Comparison of ENCODE assay signal across 7 cellular contexts in genomic region chr6:127518710-127519468, GRCh38.
DNase-seq lines count a peak whose midpoint lies in the region; ATAC-seq, FAIRE-seq and TF ChIP-seq lines count a peak whose summit lies in the region.

MTCL3 (minus strand) TSS chr6:127519335.

- CTCF ChIA-PET in Panc1 (lab: Charles Lee), result interaction anchor here (1.0 kb wide), 1 partner anchor 19 kb away, joined by 3 read pairs; no protein-coding TSS in a partner anchor

- H3K36me3 Mint-ChIP-seq in astrocyte (ENCODE audit: low read depth, unreplicated experiment), result no peaks in the 10 kb centered on the region
- peaks cover 13% of the 10 kb centered on the region for H3K36me3 Mint-ChIP-seq in stimulated activated effector memory CD8-positive, alpha-beta T cell treated with anti-CD3 and anti-CD28 coated beads, Interleukin-12 subunit alpha, Interleukin-12 subunit beta, amount 100 ng/mL, for 72 hours

- peak within 1 kb of the TSS; percentile 81 for H2AFZ ChIP-seq in astrocyte (ENCODE audit: low read depth, low read length)

- peak within 1 kb of the TSS; percentile 86 for H3K4me2 ChIP-seq in astrocyte (ENCODE audit: low read length)

- H3K4me1 Mint-ChIP-seq in astrocyte (ENCODE audit: low read depth, unreplicated experiment), result peaks cover 20% of the 10 kb centered on the region
- H3K4me1 Mint-ChIP-seq in stimulated activated effector memory CD8-positive, alpha-beta T cell treated with anti-CD3 and anti-CD28 coated beads, Interleukin-12 subunit alpha, Interleukin-12 subunit beta, amount 100 ng/mL, for 72 hours, result peaks cover 33% of the 10 kb centered on the region

- peak within 1 kb of the TSS; percentile 96 for H3K4me3 Mint-ChIP-seq in astrocyte (ENCODE audit: unreplicated experiment)
- H3K4me3 Mint-ChIP-seq in stimulated activated effector memory CD8-positive, alpha-beta T cell treated with anti-CD3 and anti-CD28 coated beads, Interleukin-12 subunit alpha, Interleukin-12 subunit beta, amount 100 ng/mL, for 72 hours, result peak within 1 kb of the TSS; percentile 68

- ATAC-seq in Panc1, result no peak
- ATAC-seq in stimulated activated effector memory CD8-positive, alpha-beta T cell treated with anti-CD3 and anti-CD28 coated beads, Interleukin-12 subunit alpha, Interleukin-12 subunit beta, amount 100 ng/mL, for 72 hours, result peak; percentile 22

- DNase-seq in HT1080 (ENCODE audit: low read depth) (peak; percentile 45), Panc1 (ENCODE audit: low read depth, low spot score) (no peak), astrocyte (ENCODE audit: low read depth) (peak; percentile 82), kidney tubule cell (ENCODE audit: low spot score) (peak; percentile 98), COLO829 (ENCODE audit: low spot score) (no peak), ovary (no peak)
- peak; percentile 24 to 69 for DNase-seq in stimulated activated effector memory CD8-positive, alpha-beta T cell treated with anti-CD3 and anti-CD28 coated beads, Interleukin-12 subunit alpha, Interleukin-12 subunit beta, amount 100 ng/mL, for 72 hours (ENCODE audit: low spot score in 2 of 2)

- in situ Hi-C loops in Panc1 (cut with HindIII; ENCODE audit: low pct_unique_long_range_greater_than_20kb, low sequenced_read_pairs), result no loop called here

- peaks cover 2% of the 10 kb centered on the region for H3K9me3 Mint-ChIP-seq in astrocyte (ENCODE audit: unreplicated experiment)
- no peaks in the 10 kb centered on the region for H3K9me3 Mint-ChIP-seq in stimulated activated effector memory CD8-positive, alpha-beta T cell treated with anti-CD3 and anti-CD28 coated beads, Interleukin-12 subunit alpha, Interleukin-12 subunit beta, amount 100 ng/mL, for 72 hours

- peak within 1 kb of the TSS; percentile 79 for H3K27ac Mint-ChIP-seq in astrocyte (ENCODE audit: unreplicated experiment)
- peak within 1 kb of the TSS; percentile 5 for H3K27ac Mint-ChIP-seq in stimulated activated effector memory CD8-positive, alpha-beta T cell treated with anti-CD3 and anti-CD28 coated beads, Interleukin-12 subunit alpha, Interleukin-12 subunit beta, amount 100 ng/mL, for 72 hours

- no peak for TF ChIP-seq EP300 in ovary (IDR thresholded peaks at IDR 0.05)

- H4K20me1 ChIP-seq in astrocyte (ENCODE audit: insufficient read depth, low read length), result peaks cover 13% of the 10 kb centered on the region

- WGBS in ovary, 3 donors, result 4 to 5% (median 5%) methylated on average over 42 of the region's 42 CpGs

- H3K4me1 ChIP-seq in Panc1 (ENCODE audit: control insufficient read depth, insufficient read depth, low read length), result no peaks in the 10 kb centered on the region; the same call in 1 of the 2 replicates
- H3K4me1 ChIP-seq in astrocyte (ENCODE audit: insufficient read depth, low read length), result peaks cover 12% of the 10 kb centered on the region
- peaks cover 12% of the 10 kb centered on the region for H3K4me1 ChIP-seq in ovary (ENCODE audit: insufficient read depth)

- H3K27me3 ChIP-seq in Panc1 (ENCODE audit: control insufficient read depth, insufficient read depth, low read length), result peaks cover 17% of the 10 kb centered on the region
- H3K27me3 ChIP-seq in astrocyte (ENCODE audit: insufficient read depth, low read length), result no peaks in the 10 kb centered on the region
- no peaks in the 10 kb centered on the region for H3K27me3 ChIP-seq in ovary

- POLR2A ChIA-PET in Panc1 (lab: Charles Lee), result no interaction called here

- H3K4me3 ChIP-seq in Panc1 (ENCODE audit: low read depth in 2 of 2, low read length in 2 of 2) (peak within 1 kb of the TSS; percentile 20 to 26; a peak in 2 of 4 replicates), astrocyte (ENCODE audit: insufficient read depth, low read depth, low read length) (peak within 1 kb of the TSS; percentile 70), ovary (no peak within 1 kb of the TSS)

- H3K79me2 ChIP-seq in astrocyte (ENCODE audit: insufficient read depth, low read length), result peaks cover 21% of the 10 kb centered on the region

- no peak for FAIRE-seq in astrocyte (lab: Jason Lieb, UNC)

- H3K9me3 ChIP-seq in Panc1 (ENCODE audit: control insufficient read depth, insufficient read depth, low read depth, low read length) (no peaks in the 10 kb centered on the region), astrocyte (ENCODE audit: insufficient read depth, low read depth, low read length) (no peaks in the 10 kb centered on the region), ovary (no peaks in the 10 kb centered on the region)

- no peak for TF ChIP-seq POLR2A in ovary (IDR thresholded peaks at IDR 0.05)

- TF ChIP-seq CTCF in Panc1 (IDR thresholded peaks at IDR 0.05), result no peak
- TF ChIP-seq CTCF in astrocyte (IDR thresholded peaks at IDR 0.05; ENCODE audit: insufficient read depth, low read depth, low read length), result no peak
- TF ChIP-seq CTCF in ovary (IDR thresholded peaks at IDR 0.05), result no peak

- H3K36me3 ChIP-seq in Panc1 (ENCODE audit: control insufficient read depth, insufficient read depth, low read length) (no peaks in the 10 kb centered on the region), astrocyte (ENCODE audit: insufficient read depth, low read length) (no peaks in the 10 kb centered on the region), ovary (no peaks in the 10 kb centered on the region)

- intact Hi-C loops in Panc1 (cut with micrococcal nuclease; ENCODE audit: unreplicated experiment) (no loop called here), ovary (cut with DNase I) (no loop called here)

- H3K9ac ChIP-seq in astrocyte (ENCODE audit: low read length), result peak within 1 kb of the TSS; percentile 80

- no TSS peak for BruUV-seq in Panc1 (replicated peaks; lab: Mats Ljungman, UMichigan)

- peaks cover 2% of the 10 kb centered on the region for H3K27me3 Mint-ChIP-seq in astrocyte (ENCODE audit: low read depth, unreplicated experiment)

- H3K27ac ChIP-seq in Panc1 (ENCODE audit: low read length), result no peak within 1 kb of the TSS
- H3K27ac ChIP-seq in astrocyte (ENCODE audit: low read depth, low read length), result peak within 1 kb of the TSS; percentile 67
- H3K27ac ChIP-seq in ovary, result no peak within 1 kb of the TSS

Comparison
In these comparisons a context has a peak if more than half of its experiments do, and no peak if none do; other contexts are left out.
1. DNase-seq: peak in HT1080 (single experiment), astrocyte (single experiment), kidney tubule cell (single experiment) and stimulated activated effector memory CD8-positive, alpha-beta T cell treated with anti-CD3 and anti-CD28 coated beads, Interleukin-12 subunit alpha, Interleukin-12 subunit beta, amount 100 ng/mL, for 72 hours (2 of 2); none in Panc1 (single experiment), COLO829 (single experiment) and ovary (0 of 5).